8 cellular contexts compared by ENCODE assay signal in genomic region chr3:129317014-129317771, GRCh38.
DNase-seq lines count a peak whose midpoint lies in the region; ATAC-seq and TF ChIP-seq lines count a peak whose summit lies in the region.

No MANE protein-coding gene starts in this region.

- ATAC-seq in HG03095 (IDR thresholded peaks at IDR 0.05; ENCODE audit: unreplicated experiment) (no peak), HG03039 (IDR thresholded peaks at IDR 0.05; ENCODE audit: unreplicated experiment) (no peak)

- no peak overlapping the region for H3K27ac ChIP-seq in DOHH2 (ENCODE audit: low read depth, low read length)
- H3K27ac ChIP-seq in SK-N-MC: no peak overlapping the region
- H3K27ac ChIP-seq in parathyroid adenoma: peak overlapping the region; percentile 93

- TF ChIP-seq CTCF in DOHH2 (IDR thresholded peaks at IDR 0.05; ENCODE audit: low read depth, low read length, poor library complexity, severe bottlenecking) (no peak), fibroblast of mammary gland (conservative IDR thresholded peaks at IDR 0.05; ENCODE audit: control insufficient read depth, insufficient read depth, low read depth, low read length) (no peak), parathyroid adenoma (IDR thresholded peaks at IDR 0.05) (no peak), GM13977 (IDR thresholded peaks at IDR 0.05; ENCODE audit: extremely low read depth, insufficient read depth, missing control alignments) (no peak)

- peak overlapping the region; percentile 99 for H2AFZ ChIP-seq in parathyroid adenoma

- H3K4me2 ChIP-seq in DOHH2 (ENCODE audit: low read length) (peak overlapping the region; percentile 81), parathyroid adenoma (ENCODE audit: low read length) (peak overlapping the region; percentile 74)

- H3K9me3 ChIP-seq in DOHH2 (ENCODE audit: control insufficient read depth, insufficient read depth, low read length) (no peaks in the 10 kb centered on the region), SK-N-MC (ENCODE audit: low read depth, low read length) (no peaks in the 10 kb centered on the region), parathyroid adenoma (ENCODE audit: control insufficient read depth, low read length) (no peaks in the 10 kb centered on the region)

- H3K4me1 ChIP-seq in DOHH2 (ENCODE audit: control insufficient read depth, low read length): peaks cover 30% of the 10 kb centered on the region
- H3K4me1 ChIP-seq in parathyroid adenoma: peaks cover 12% of the 10 kb centered on the region

- H3K36me3 ChIP-seq in DOHH2 (ENCODE audit: control insufficient read depth, low read length) (peaks cover 11% of the 10 kb centered on the region; the same call in 1 of the 2 replicates), SK-N-MC (ENCODE audit: insufficient read depth, low read length) (no peaks in the 10 kb centered on the region), parathyroid adenoma (ENCODE audit: control insufficient read depth, insufficient read depth, low read length) (no peaks in the 10 kb centered on the region)

- no peaks in the 10 kb centered on the region for H3K9me2 ChIP-seq in DOHH2 (replicated peaks; ENCODE audit: control insufficient read depth, low read length)

- in situ Hi-C loops in GM13977 (cut with MboI; ENCODE audit: low pct_unique_long_range_greater_than_20kb, low sequenced_read_pairs, unreplicated experiment): no loop called here

- H3K79me2 ChIP-seq in DOHH2 (ENCODE audit: control insufficient read depth, low read length) (peaks cover 17% of the 10 kb centered on the region), parathyroid adenoma (peaks cover 3% of the 10 kb centered on the region)

- peak overlapping the region; percentile 94 for H3K9ac ChIP-seq in SK-N-MC (ENCODE audit: insufficient read length)
- H3K9ac ChIP-seq in parathyroid adenoma: no peak overlapping the region

- peaks cover 11% of the 10 kb centered on the region for H3F3A ChIP-seq in DOHH2 (ENCODE audit: control insufficient read depth, insufficient read depth)

- DNase-seq in SK-N-MC (ENCODE audit: low read depth, low spot score): no peak
- no peak for DNase-seq in fibroblast of mammary gland (ENCODE audit: low read depth)
- no peak for DNase-seq in GM13977 (ENCODE audit: low spot score)
- DNase-seq in kidney glomerular epithelial cell (lab: John Stamatoyannopoulos, UW): no peak

- H3K27me3 ChIP-seq in DOHH2 (ENCODE audit: control insufficient read depth, low read length) (no peaks in the 10 kb centered on the region), parathyroid adenoma (ENCODE audit: control insufficient read depth, insufficient read depth, low read length) (no peaks in the 10 kb centered on the region)

- H4K20me1 ChIP-seq in DOHH2 (ENCODE audit: control insufficient read depth, insufficient read depth, low read depth, low read length): peaks cover 14% of the 10 kb centered on the region

- H3K4me3 ChIP-seq in DOHH2 (ENCODE audit: low read length): peak overlapping the region; percentile 80
- peak overlapping the region; percentile 91 for H3K4me3 ChIP-seq in SK-N-MC
- peak overlapping the region; percentile 84 for H3K4me3 ChIP-seq in fibroblast of mammary gland (ENCODE audit: control insufficient read depth, low read depth, low read length)
- H3K4me3 ChIP-seq in parathyroid adenoma (ENCODE audit: low read depth, low read length): peak overlapping the region; percentile 9

Comparison
In these comparisons a context has a peak if more than half of its experiments do, and no peak if none do; other contexts are left out.
1. H3K4me3 ChIP-seq: peak in every context shown above with its lines; median percentile 91 in SK-N-MC; 84 in fibroblast of mammary gland; 80 in DOHH2; 9 in parathyroid adenoma.